In the genomic region with DNA sequence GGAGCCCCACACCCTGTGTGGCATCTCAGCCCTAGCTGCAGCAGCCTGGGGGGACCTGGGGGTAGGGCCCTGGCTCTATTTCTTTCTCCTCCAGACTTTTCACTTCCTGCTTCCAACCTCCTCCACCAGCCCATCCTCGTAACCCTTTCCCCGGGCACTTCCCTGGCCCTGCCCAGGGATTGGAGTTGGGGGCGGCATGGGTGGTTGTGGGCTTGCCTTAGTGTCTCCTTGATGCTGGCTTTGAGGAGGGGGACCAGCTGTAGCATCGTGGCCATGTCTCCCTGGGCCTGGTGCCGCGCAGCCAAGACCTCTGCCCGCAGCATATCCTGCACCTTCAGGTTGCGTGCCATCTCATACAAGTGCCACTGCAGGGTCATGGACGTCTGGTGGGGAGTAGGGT, we compare ENCODE assay signal across 22 cellular contexts. TPM values are rescaled to one million over a fixed set of nuclear protein-coding genes. Genes with fewer than 3 reads are reported as not detected.
A peak's percentile ranks its signal among the peaks of the same experiment; 100 is the strongest.
DNase-seq lines count a peak whose midpoint lies in the region; ATAC-seq, FAIRE-seq and TF ChIP-seq lines count a peak whose summit lies in the region.
"Had no signal": no experiment of that assay in that cellular context is flagged by ENCODE, and none has a peak within 500 bp of the region (broad histone marks: within the 10 kb centered on the region; RNA-seq: fewer than 3 reads in every experiment).

No MANE protein-coding gene starts in this region.

- H4K12ac ChIP-seq in trophoblast cell (ENCODE audit: low read depth, low read length): no peak overlapping the region

- POLR2A ChIA-PET in PC-9 (lab: Charles Lee; ENCODE audit: unreplicated experiment): no interaction called here

- H3K14ac ChIP-seq in trophoblast cell (ENCODE audit: low read length): peak overlapping the region; percentile 0

- H3K4me3 Mint-ChIP-seq in T-helper 2 cell treated with Interferon-gamma antibody and Interleukin-4, amounts not matched to agents 5 μg/mL and 100 μg/mL, for 36 hours: no peak overlapping the region
- H3K4me3 Mint-ChIP-seq: CD4-positive, alpha-beta T cell; IgD-negative memory B cell had no signal

- H3K4me3 ChIP-seq in PC-9 (no peak overlapping the region), kidney (ENCODE audit: low read length in 2 of 2) (no peak overlapping the region), trophoblast cell (ENCODE audit: low read depth, low read length) (no peak overlapping the region), upper lobe of right lung (no peak overlapping the region)
- H3K4me3 ChIP-seq: GM23248 had no signal

- no CpG with 5 or more reads among the region's 9 CpGs for WGBS in trophoblast cell (ENCODE audit: extremely low coverage, insufficient coverage, insufficient read length)

- peak overlapping the region; percentile 59 for H3K4me2 ChIP-seq in PC-9
- H3K4me2 ChIP-seq in trophoblast cell (ENCODE audit: low read length): no peak overlapping the region

- no peak overlapping the region for H2AK5ac ChIP-seq in trophoblast cell (ENCODE audit: low read length)

- H4K91ac ChIP-seq in trophoblast cell (ENCODE audit: low read depth, low read length): peak overlapping the region; percentile 29

- no peak for DNase-seq in PC-9
- DNase-seq in kidney: peak; percentile 57
- no peak for DNase-seq in trophoblast cell
- DNase-seq in upper lobe of right lung: peak; percentile 40
- DNase-seq in T-helper 2 cell treated with Interferon-gamma antibody and Interleukin-4, amounts not matched to agents 5 μg/mL and 100 μg/mL, for 36 hours (ENCODE audit: low spot score): no peak
- DNase-seq in HUDEP-2 (lab: John Stamatoyannopoulos, UW; ENCODE audit: unreplicated experiment in 76 of 76): no peak
- DNase-seq: AML-193, HCEC 1CT had no signal

- no peaks in the 10 kb centered on the region for H3K4me1 Mint-ChIP-seq in T-helper 2 cell treated with Interferon-gamma antibody and Interleukin-4, amounts not matched to agents 5 μg/mL and 100 μg/mL, for 36 hours (ENCODE audit: low read depth)
- H3K4me1 Mint-ChIP-seq: IgD-negative memory B cell had no signal

- no peaks in the 10 kb centered on the region for H4K20me1 ChIP-seq in PC-9 (ENCODE audit: insufficient read depth)

- H3K23ac ChIP-seq in trophoblast cell (ENCODE audit: low read length): no peak overlapping the region

- no peaks in the 10 kb centered on the region for H3K9me3 Mint-ChIP-seq in T-helper 2 cell treated with Interferon-gamma antibody and Interleukin-4, amounts not matched to agents 5 μg/mL and 100 μg/mL, for 36 hours
- H3K9me3 Mint-ChIP-seq: CD4-positive, alpha-beta T cell; IgD-negative memory B cell had no signal

- H3K9ac ChIP-seq in kidney (ENCODE audit: low read length in 2 of 2) (no peak overlapping the region), trophoblast cell (ENCODE audit: low read length) (no peak overlapping the region)
- H3K9ac ChIP-seq: GM23248 had no signal

- H3K79me1 ChIP-seq in trophoblast cell (ENCODE audit: low read length): peaks cover 11% of the 10 kb centered on the region

- H3K9me3 ChIP-seq in PC-9 (ENCODE audit: insufficient read depth, low read depth) (no peaks in the 10 kb centered on the region), kidney (ENCODE audit: control insufficient read depth in 1 of 2, low read length in 2 of 2) (no peaks in the 10 kb centered on the region), trophoblast cell (ENCODE audit: insufficient read depth, low read depth, low read length) (peaks cover 6% of the 10 kb centered on the region), upper lobe of right lung (no peaks in the 10 kb centered on the region)
- H3K9me3 ChIP-seq: Caco-2 had no signal

- no peaks in the 10 kb centered on the region for H3K36me3 ChIP-seq in PC-9 (ENCODE audit: low read depth)
- no peaks in the 10 kb centered on the region for H3K36me3 ChIP-seq in kidney (ENCODE audit: control insufficient read depth in 1 of 2, insufficient read depth in 2 of 2, low read length in 2 of 2)
- H3K36me3 ChIP-seq in trophoblast cell (ENCODE audit: control insufficient read depth in 1 of 2, insufficient read depth in 2 of 2, low read length in 2 of 2): peaks cover 9 to 18% of the 10 kb centered on the region in 2 experiments
- no peaks in the 10 kb centered on the region for H3K36me3 ChIP-seq in upper lobe of right lung

- H2AFZ ChIP-seq in PC-9 (no peak overlapping the region), trophoblast cell (ENCODE audit: insufficient read depth, low read length, poor library complexity) (no peak overlapping the region)
- H2AFZ ChIP-seq: GM23248 had no signal

- peak overlapping the region; percentile 2 for H3K18ac ChIP-seq in trophoblast cell (ENCODE audit: low read length)

- H3K4me1 ChIP-seq in PC-9 (replicated peaks; ENCODE audit: insufficient read depth) (peaks cover 59% of the 10 kb centered on the region), kidney (ENCODE audit: control insufficient read depth in 1 of 2, insufficient read depth in 1 of 2, low read depth in 1 of 2, low read length in 2 of 2) (no peaks in the 10 kb centered on the region), trophoblast cell (ENCODE audit: control insufficient read depth in 1 of 2, insufficient read depth in 2 of 2, low read length in 2 of 2) (peaks cover 8 to 14% of the 10 kb centered on the region in 2 experiments), upper lobe of right lung (peaks cover 5% of the 10 kb centered on the region)

- intact Hi-C loops in PC-9 (cut with micrococcal nuclease; ENCODE audit: unreplicated experiment) (no loop called here), kidney (cut with DNase I) (no loop called here), upper lobe of right lung (cut with DNase I) (no loop called here)

- no peaks in the 10 kb centered on the region for H3K36me3 Mint-ChIP-seq in T-helper 2 cell treated with Interferon-gamma antibody and Interleukin-4, amounts not matched to agents 5 μg/mL and 100 μg/mL, for 36 hours (ENCODE audit: low read depth)
- H3K36me3 Mint-ChIP-seq: IgD-negative memory B cell had no signal

- TF ChIP-seq CTCF in PC-9 (conservative IDR thresholded peaks at IDR 0.05) (no peak), kidney (IDR thresholded peaks at IDR 0.05; ENCODE audit: borderline replicate concordance, extremely low read depth, insufficient read depth) (no peak), upper lobe of right lung (IDR thresholded peaks at IDR 0.05) (no peak)

- H2BK12ac ChIP-seq in trophoblast cell (ENCODE audit: low read length): no peak overlapping the region

- FAIRE-seq in kidney (lab: Jason Lieb, UNC): no peak
- FAIRE-seq: A204.1, D721Med, G401.6, GM12891, GM19239, HepG2, HTR-8/SVneo had no signal

- H3K9me2 ChIP-seq in PC-9 (ENCODE audit: insufficient read depth): no peaks in the 10 kb centered on the region

- no peak overlapping the region for H4K8ac ChIP-seq in trophoblast cell (ENCODE audit: low read depth, low read length)

- H3K4ac ChIP-seq in trophoblast cell (ENCODE audit: low read depth, low read length): no peak overlapping the region

- H3K79me2 ChIP-seq in PC-9 (ENCODE audit: low read depth): no peaks in the 10 kb centered on the region
- H3K79me2 ChIP-seq in trophoblast cell (ENCODE audit: control insufficient read depth, insufficient read depth, low read length, poor library complexity): no peaks in the 10 kb centered on the region

- peak overlapping the region; percentile 33 for H2BK120ac ChIP-seq in trophoblast cell (ENCODE audit: insufficient read depth, low read length, poor library complexity)

- H2BK5ac ChIP-seq in trophoblast cell (ENCODE audit: low read depth, low read length, poor library complexity): peak overlapping the region; percentile 23

- H3K27ac Mint-ChIP-seq in T-helper 2 cell treated with Interferon-gamma antibody and Interleukin-4, amounts not matched to agents 5 μg/mL and 100 μg/mL, for 36 hours: no peak overlapping the region
- H3K27ac Mint-ChIP-seq: CD4-positive, alpha-beta T cell; IgD-negative memory B cell had no signal

- ATAC-seq in upper lobe of right lung: no peak
- ATAC-seq in HG02973 (IDR thresholded peaks at IDR 0.05; ENCODE audit: unreplicated experiment): no peak
- ATAC-seq: HepG2 had no signal

- no TSS peak for BruUV-seq in PC-9 (replicated peaks; lab: Mats Ljungman, UMichigan)

- CTCF ChIA-PET in PC-9 (lab: Charles Lee): no interaction called here

- H3K27ac ChIP-seq in PC-9 (peak overlapping the region; percentile 85), kidney (ENCODE audit: low read depth in 2 of 2, low read length in 2 of 2) (no peak overlapping the region), trophoblast cell (ENCODE audit: low read depth, low read length) (peak overlapping the region; percentile 75), upper lobe of right lung (no peak overlapping the region)
- H3K27ac ChIP-seq: C4-2B, GM23248 had no signal

- H3F3A ChIP-seq in PC-9 (ENCODE audit: insufficient read depth, low read depth): peaks cover 24% of the 10 kb centered on the region

- H3K27me3 ChIP-seq in PC-9 (ENCODE audit: insufficient read depth, low read depth): no peaks in the 10 kb centered on the region
- H3K27me3 ChIP-seq in trophoblast cell (ENCODE audit: insufficient read depth, low read length): no peaks in the 10 kb centered on the region
- H3K27me3 ChIP-seq in upper lobe of right lung: no peaks in the 10 kb centered on the region

- H3K27me3 Mint-ChIP-seq in T-helper 2 cell treated with Interferon-gamma antibody and Interleukin-4, amounts not matched to agents 5 μg/mL and 100 μg/mL, for 36 hours (ENCODE audit: low read depth): peaks cover 3% of the 10 kb centered on the region
- H3K27me3 Mint-ChIP-seq: CD4-positive, alpha-beta T cell; IgD-negative memory B cell had no signal

RNA-seq across cellular contexts. Expression of gene CYP11A1, which starts 28.1 kb away (rescaled TPM):
- 7.1 and 9.6 TPM in 2 replicates for total RNA-seq in PC-9 (2021)
- total RNA-seq in kidney: 0.13 TPM
- 2.7 TPM for polyA plus RNA-seq in kidney (ENCODE audit: insufficient read depth, low read depth, low replicate concordance)
- 217 and 235 TPM in 2 replicates for polyA plus RNA-seq in trophoblast cell (2013)
- 1.1 TPM for total RNA-seq in upper lobe of right lung
- total RNA-seq: Caco-2; CD4-positive, alpha-beta T cell; H4 had no signal
- polyA plus RNA-seq: IgD-negative memory B cell had no signal

Comparison
In these comparisons a context has a peak if more than half of its experiments do, and no peak if none do; other contexts are left out.
1. DNase-seq: peak in kidney (single experiment) and upper lobe of right lung (single experiment); none in PC-9 (0 of 2), trophoblast cell (0 of 2), T-helper 2 cell treated with Interferon-gamma antibody and Interleukin-4, amounts not matched to agents 5 μg/mL and 100 μg/mL, for 36 hours (single experiment) and HUDEP-2 (0 of 76).
2. H3K27ac ChIP-seq: peak in PC-9 (single experiment) and trophoblast cell (single experiment); none in kidney (0 of 2) and upper lobe of right lung (single experiment).